In the genomic region with DNA sequence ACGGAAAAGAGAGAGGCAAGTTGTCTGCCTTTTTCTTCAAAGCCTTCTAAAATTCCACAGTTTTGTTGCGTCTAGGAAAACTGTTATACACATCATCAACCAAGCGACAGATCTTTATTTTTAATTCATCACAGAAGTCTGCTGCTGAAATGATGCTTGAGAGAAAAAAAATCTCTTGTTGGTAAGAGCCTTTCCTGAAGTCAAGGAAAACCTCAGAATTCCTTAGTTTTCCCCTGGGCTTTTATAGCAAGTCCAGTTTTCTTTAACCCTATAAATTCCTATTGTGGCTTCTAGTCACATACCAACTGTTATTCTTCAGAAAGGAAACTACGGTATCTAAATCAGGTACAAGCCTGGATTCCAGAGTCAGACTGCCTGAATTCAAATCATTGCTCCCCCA, we compare ENCODE assay signal across 16 cellular contexts. TPM values are rescaled to one million over a fixed set of nuclear protein-coding genes. Genes with fewer than 3 reads are reported as not detected.
DNase-seq lines count a peak whose midpoint lies in the region; ATAC-seq and TF ChIP-seq lines count a peak whose summit lies in the region.
"Had no signal": no experiment of that assay in that cellular context is flagged by ENCODE, and none has a peak within 500 bp of the region (broad histone marks: within the 10 kb centered on the region; RNA-seq: fewer than 3 reads in every experiment).

No MANE protein-coding gene starts in this region.

- H3K4me3 Mint-ChIP-seq in nephron progenitor cell, result no peak overlapping the region
- H3K4me3 Mint-ChIP-seq in activated naive CD4-positive, alpha-beta T cell treated with anti-CD3 and anti-CD28 coated beads, Interleukin-2, amount 10 ng/mL, durations not matched to agents 7 days and 5 days, result no peak overlapping the region
- H3K4me3 Mint-ChIP-seq: neural progenitor cell had no signal

- peaks cover 22% of the 10 kb centered on the region for H3K36me3 Mint-ChIP-seq in nephron progenitor cell (ENCODE audit: low read depth)
- H3K36me3 Mint-ChIP-seq in activated naive CD4-positive, alpha-beta T cell treated with anti-CD3 and anti-CD28 coated beads, Interleukin-2, amount 10 ng/mL, durations not matched to agents 7 days and 5 days, result no peaks in the 10 kb centered on the region

- DNase-seq in AG08395 (ENCODE audit: low spot score) (peak; percentile 32), RPMI7951 (ENCODE audit: low read depth) (peak; percentile 33), fibroblast of gingiva (ENCODE audit: low read depth) (peak; percentile 48), nephron progenitor cell (no peak), activated gamma-delta T cell treated with Interleukin-2 at 50 U/mL for 16 hours (no peak)
- DNase-seq in activated naive CD4-positive, alpha-beta T cell treated with anti-CD3 and anti-CD28 coated beads, Interleukin-2, amount 10 ng/mL, durations not matched to agents 7 days and 5 days, result no peak
- DNase-seq: activated CD8-positive, alpha-beta memory T cell treated with anti-CD3 and anti-CD28 coated beads, Interleukin-2, amount 50 U/mL, for 48 hours; C1 segment of cervical spinal cord; central memory CD4-positive, alpha-beta T cell; mesendoderm; NCI-H1417; SHP77; uterus had no signal

- peaks cover 48% of the 10 kb centered on the region for H3K4me1 Mint-ChIP-seq in nephron progenitor cell
- peaks cover 12% of the 10 kb centered on the region for H3K4me1 Mint-ChIP-seq in activated naive CD4-positive, alpha-beta T cell treated with anti-CD3 and anti-CD28 coated beads, Interleukin-2, amount 10 ng/mL, durations not matched to agents 7 days and 5 days

- peak overlapping the region; percentile 90 for H3K27ac Mint-ChIP-seq in nephron progenitor cell
- no peak overlapping the region for H3K27ac Mint-ChIP-seq in activated naive CD4-positive, alpha-beta T cell treated with anti-CD3 and anti-CD28 coated beads, Interleukin-2, amount 10 ng/mL, durations not matched to agents 7 days and 5 days
- H3K27ac Mint-ChIP-seq: neural progenitor cell had no signal

- H3K27me3 Mint-ChIP-seq in nephron progenitor cell (ENCODE audit: low read depth, poor library complexity), result no peaks in the 10 kb centered on the region
- peaks cover 9% of the 10 kb centered on the region for H3K27me3 Mint-ChIP-seq in activated naive CD4-positive, alpha-beta T cell treated with anti-CD3 and anti-CD28 coated beads, Interleukin-2, amount 10 ng/mL, durations not matched to agents 7 days and 5 days

- CTCF ChIA-PET in activated naive CD4-positive, alpha-beta T cell treated with anti-CD3 and anti-CD28 coated beads, Interleukin-2, amount 10 ng/mL, durations not matched to agents 7 days and 5 days (lab: Charles Lee), result no interaction called here

- H3K9me3 Mint-ChIP-seq in nephron progenitor cell, result peaks cover 42% of the 10 kb centered on the region
- peaks cover 9% of the 10 kb centered on the region for H3K9me3 Mint-ChIP-seq in activated naive CD4-positive, alpha-beta T cell treated with anti-CD3 and anti-CD28 coated beads, Interleukin-2, amount 10 ng/mL, durations not matched to agents 7 days and 5 days

- TF ChIP-seq CTCF in nephron progenitor cell (IDR thresholded peaks at IDR 0.05), result no peak

- ATAC-seq in HG03025 (IDR thresholded peaks at IDR 0.05; ENCODE audit: low FRiP score, unreplicated experiment) (no peak), GM19467 (IDR thresholded peaks at IDR 0.05; ENCODE audit: unreplicated experiment) (no peak)

RNA-seq across cellular contexts. Expression of gene TANC1, which starts 36.2 kb away (rescaled TPM):
- total RNA-seq in RPMI7951 (2014; rRNA removed; shearing (Covaris generic)), result 19.3 and 24.4 TPM in 2 replicates

Comparison
In these comparisons a context has a peak if more than half of its experiments do, and no peak if none do; other contexts are left out.
1. DNase-seq: peak in AG08395 (single experiment), RPMI7951 (single experiment) and fibroblast of gingiva (single experiment); none in nephron progenitor cell (single experiment), activated naive CD4-positive, alpha-beta T cell treated with anti-CD3 and anti-CD28 coated beads, Interleukin-2, amount 10 ng/mL, durations not matched to agents 7 days and 5 days (single experiment) and activated gamma-delta T cell treated with Interleukin-2 at 50 U/mL for 16 hours (single experiment).